20 cellular contexts compared by ENCODE assay signal in genomic region chr13:51519839-51520238, GRCh38.
DNase-seq lines count a peak whose midpoint lies in the region; ATAC-seq and TF ChIP-seq lines count a peak whose summit lies in the region.
"Had no signal": no experiment of that assay in that cellular context is flagged by ENCODE, and none has a peak within 500 bp of the region (broad histone marks: within the 10 kb centered on the region; RNA-seq: fewer than 3 reads in every experiment).

No MANE protein-coding gene starts in this region.

- no peak overlapping the region for H3K9ac ChIP-seq in colonic mucosa (ENCODE audit: low read depth in 2 of 2, low read length in 2 of 2)
- H3K9ac ChIP-seq: BLaER1 treated with 17β-estradiol and CSF1 and Interleukin-3, amounts not matched to agents 10 nM and 100 nM had no signal

- TF ChIP-seq CTCF in choroid plexus epithelial cell (conservative IDR thresholded peaks at IDR 0.05; ENCODE audit: low read depth, low read length) (no peak), right lobe of liver (IDR thresholded peaks at IDR 0.05) (no peak), colonic mucosa (IDR thresholded peaks at IDR 0.05) (no peak)

- H3K4me1 ChIP-seq in right lobe of liver: peaks cover 0 to 46% (median 9%) of the 10 kb centered on the region in 4 donors
- no peaks in the 10 kb centered on the region for H3K4me1 ChIP-seq in colonic mucosa
- H3K4me1 ChIP-seq: uterus had no signal

- WGBS in right lobe of liver (ENCODE audit: insufficient coverage, low coverage, low lambda C conversion rate, missing lambda C conversion rate): 29% methylated on average over 2 of the region's 2 CpGs

- POLR2A ChIA-PET in activated CD4-positive, alpha-beta T cell treated with anti-CD3 and anti-CD28 coated beads for 36 hours (lab: Charles Lee): interaction anchor here (0.5 to 0.6 kb wide), 2 partner anchors 88 to 178 kb away, joined by 5 to 7 read pairs; no protein-coding TSS in a partner anchor

- no peaks in the 10 kb centered on the region for H3K9me3 ChIP-seq in right lobe of liver
- H3K9me3 ChIP-seq in colonic mucosa: no peaks in the 10 kb centered on the region
- H3K9me3 ChIP-seq: uterus had no signal

- H3K9me3 Mint-ChIP-seq in activated CD4-positive, alpha-beta T cell treated with anti-CD3 and anti-CD28 coated beads for 36 hours (ENCODE audit: low read depth): peaks cover 2% of the 10 kb centered on the region
- H3K9me3 Mint-ChIP-seq: mesothelial cell of epicardium had no signal

- intact Hi-C loops in right lobe of liver (cut with DNase I): no loop called here
- intact Hi-C loops in activated CD4-positive, alpha-beta T cell treated with anti-CD3 and anti-CD28 coated beads for 36 hours (cut with DNase I, micrococcal nuclease): no loop called here
- intact Hi-C loops in colonic mucosa (cut with DNase I): no loop called here

- H3K4me1 Mint-ChIP-seq in activated CD4-positive, alpha-beta T cell treated with anti-CD3 and anti-CD28 coated beads for 36 hours: peaks cover 22% of the 10 kb centered on the region

- H3K27me3 Mint-ChIP-seq in activated CD4-positive, alpha-beta T cell treated with anti-CD3 and anti-CD28 coated beads for 36 hours: no peaks in the 10 kb centered on the region

- H3K27ac ChIP-seq in right lobe of liver: peak overlapping the region; percentile 66 to 83 (median 80)
- H3K27ac ChIP-seq in colonic mucosa: no peak overlapping the region
- H3K27ac ChIP-seq: BLaER1 treated with 17β-estradiol and CSF1 and Interleukin-3, amounts not matched to agents 10 nM and 100 nM; brain microvascular endothelial cell; skin epidermis; uterus had no signal

- H3K4me3 Mint-ChIP-seq in activated CD4-positive, alpha-beta T cell treated with anti-CD3 and anti-CD28 coated beads for 36 hours: no peak overlapping the region
- H3K4me3 Mint-ChIP-seq: mesothelial cell of epicardium had no signal

- H3K36me3 Mint-ChIP-seq in activated CD4-positive, alpha-beta T cell treated with anti-CD3 and anti-CD28 coated beads for 36 hours (ENCODE audit: low read depth): no peaks in the 10 kb centered on the region
- H3K36me3 Mint-ChIP-seq: mesothelial cell of epicardium had no signal

- TF ChIP-seq POLR2A in right lobe of liver (IDR thresholded peaks at IDR 0.05): no peak

- no peak overlapping the region for H3K4me3 ChIP-seq in choroid plexus epithelial cell (ENCODE audit: low read depth, low read length)
- H3K4me3 ChIP-seq in right lobe of liver: peak overlapping the region; percentile 9 to 23 (median 22)
- no peak overlapping the region for H3K4me3 ChIP-seq in colonic mucosa
- H3K4me3 ChIP-seq: BLaER1 treated with 17β-estradiol and CSF1 and Interleukin-3, amounts not matched to agents 10 nM and 100 nM; skin epidermis; uterus had no signal

- DNase-seq in DMS 273 (lab: John Stamatoyannopoulos, UW; ENCODE audit: unreplicated experiment): peak; percentile 81
- peak; percentile 40 to 83 for DNase-seq in NCI-H446 (lab: John Stamatoyannopoulos, UW)
- peak; percentile 54 for DNase-seq in choroid plexus epithelial cell (ENCODE audit: low read depth)
- DNase-seq in right lobe of liver: peak in 1 of 3 donors; percentile 72
- no peak for DNase-seq in activated CD4-positive, alpha-beta T cell treated with anti-CD3 and anti-CD28 coated beads for 36 hours
- no peak for DNase-seq in HuH-7 (ENCODE audit: low spot score)
- DNase-seq in colonic mucosa: no peak
- no peak for DNase-seq in HPDE6-E6E7 (ENCODE audit: extremely low spot score)
- DNase-seq: DND-41; effector memory CD4-positive, alpha-beta T cell; KG1; NCI-H187; NCI-H748 treated with DMSO at 0.1 percent for 48 hours; stimulated activated naive CD4-positive, alpha-beta T cell; SW 1271; uterus had no signal

- ATAC-seq in right lobe of liver: peak; percentile 46 to 76 (median 59)
- ATAC-seq in activated CD4-positive, alpha-beta T cell treated with anti-CD3 and anti-CD28 coated beads for 36 hours: no peak

- H3K36me3 ChIP-seq in right lobe of liver (no peaks in the 10 kb centered on the region), colonic mucosa (no peaks in the 10 kb centered on the region)
- H3K36me3 ChIP-seq: BLaER1 treated with 17β-estradiol and CSF1 and Interleukin-3, amounts not matched to agents 10 nM and 100 nM; brain microvascular endothelial cell; uterus had no signal

- H3K27me3 ChIP-seq in right lobe of liver (no peaks in the 10 kb centered on the region), colonic mucosa (no peaks in the 10 kb centered on the region)
- H3K27me3 ChIP-seq: BLaER1 treated with 17β-estradiol and CSF1 and Interleukin-3, amounts not matched to agents 10 nM and 100 nM; brain microvascular endothelial cell; uterus had no signal

- CTCF ChIA-PET in activated CD4-positive, alpha-beta T cell treated with anti-CD3 and anti-CD28 coated beads for 36 hours (lab: Charles Lee): no interaction called here

- no peak overlapping the region for H3K27ac Mint-ChIP-seq in activated CD4-positive, alpha-beta T cell treated with anti-CD3 and anti-CD28 coated beads for 36 hours
- H3K27ac Mint-ChIP-seq: mesothelial cell of epicardium had no signal

Comparison
In these comparisons a context has a peak if more than half of its experiments do, and no peak if none do; other contexts are left out.
1. DNase-seq: peak in DMS 273 (single experiment), NCI-H446 (2 of 2) and choroid plexus epithelial cell (single experiment); none in activated CD4-positive, alpha-beta T cell treated with anti-CD3 and anti-CD28 coated beads for 36 hours (single experiment), HuH-7 (single experiment), colonic mucosa (single experiment) and HPDE6-E6E7 (single experiment).
2. H3K4me3 ChIP-seq: peak in right lobe of liver (3 of 3); none in choroid plexus epithelial cell (single experiment) and colonic mucosa (single experiment).